1 cellular context compared by ENCODE assay signal in the genomic region with DNA sequence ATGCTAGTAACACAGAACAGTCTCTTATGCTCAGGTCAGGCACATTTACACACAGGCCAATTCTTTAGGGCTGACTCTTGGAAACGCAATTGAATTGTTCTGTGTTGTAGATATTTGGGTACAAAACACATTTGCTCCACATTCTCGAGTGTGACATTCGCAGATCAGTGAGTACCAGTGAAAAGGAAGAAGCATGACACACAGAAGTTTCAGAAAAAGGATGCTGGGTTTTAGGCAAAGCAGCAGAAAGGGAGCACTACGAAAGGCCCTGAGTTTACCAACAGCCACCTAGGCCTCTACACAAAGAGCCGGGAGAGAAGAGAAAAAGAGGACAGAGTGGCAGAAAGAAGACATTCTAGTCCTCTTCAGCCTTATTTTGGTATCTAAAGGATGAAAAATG.
TF ChIP-seq lines count a peak whose summit lies in the region.

No MANE protein-coding gene starts in this region.

TF ChIP-seq in GM12878, 131 proteins besides CTCF, POLR2A, EP300 and RAD21 (continued from another document):
- TF ChIP-seq, protein P1, sequence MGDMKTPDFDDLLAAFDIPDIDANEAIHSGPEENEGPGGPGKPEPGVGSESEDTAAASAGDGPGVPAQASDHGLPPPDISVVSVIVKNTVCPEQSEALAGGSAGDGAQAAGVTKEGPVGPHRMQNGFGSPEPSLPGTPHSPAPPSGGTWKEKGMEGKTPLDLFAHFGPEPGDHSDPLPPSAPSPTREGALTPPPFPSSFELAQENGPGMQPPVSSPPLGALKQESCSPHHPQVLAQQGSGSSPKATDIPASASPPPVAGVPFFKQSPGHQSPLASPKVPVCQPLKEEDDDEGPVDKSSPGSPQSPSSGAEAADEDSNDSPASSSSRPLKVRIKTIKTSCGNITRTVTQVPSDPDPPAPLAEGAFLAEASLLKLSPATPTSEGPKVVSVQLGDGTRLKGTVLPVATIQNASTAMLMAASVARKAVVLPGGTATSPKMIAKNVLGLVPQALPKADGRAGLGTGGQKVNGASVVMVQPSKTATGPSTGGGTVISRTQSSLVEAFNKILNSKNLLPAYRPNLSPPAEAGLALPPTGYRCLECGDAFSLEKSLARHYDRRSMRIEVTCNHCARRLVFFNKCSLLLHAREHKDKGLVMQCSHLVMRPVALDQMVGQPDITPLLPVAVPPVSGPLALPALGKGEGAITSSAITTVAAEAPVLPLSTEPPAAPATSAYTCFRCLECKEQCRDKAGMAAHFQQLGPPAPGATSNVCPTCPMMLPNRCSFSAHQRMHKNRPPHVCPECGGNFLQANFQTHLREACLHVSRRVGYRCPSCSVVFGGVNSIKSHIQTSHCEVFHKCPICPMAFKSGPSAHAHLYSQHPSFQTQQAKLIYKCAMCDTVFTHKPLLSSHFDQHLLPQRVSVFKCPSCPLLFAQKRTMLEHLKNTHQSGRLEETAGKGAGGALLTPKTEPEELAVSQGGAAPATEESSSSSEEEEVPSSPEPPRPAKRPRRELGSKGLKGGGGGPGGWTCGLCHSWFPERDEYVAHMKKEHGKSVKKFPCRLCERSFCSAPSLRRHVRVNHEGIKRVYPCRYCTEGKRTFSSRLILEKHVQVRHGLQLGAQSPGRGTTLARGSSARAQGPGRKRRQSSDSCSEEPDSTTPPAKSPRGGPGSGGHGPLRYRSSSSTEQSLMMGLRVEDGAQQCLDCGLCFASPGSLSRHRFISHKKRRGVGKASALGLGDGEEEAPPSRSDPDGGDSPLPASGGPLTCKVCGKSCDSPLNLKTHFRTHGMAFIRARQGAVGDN (IDR thresholded peaks at IDR 0.05): peak; percentile 43
- 0 out of 3 replicates have a peak, but pooled peaks have one; percentile 29 for TF ChIP-seq POU2F2 (IDR thresholded peaks at IDR 0.05; ENCODE audit: borderline replicate concordance, low read depth, low read length)
TF ChIP-seq in GM12878: peak in this region for 5.
